In the genomic region with DNA sequence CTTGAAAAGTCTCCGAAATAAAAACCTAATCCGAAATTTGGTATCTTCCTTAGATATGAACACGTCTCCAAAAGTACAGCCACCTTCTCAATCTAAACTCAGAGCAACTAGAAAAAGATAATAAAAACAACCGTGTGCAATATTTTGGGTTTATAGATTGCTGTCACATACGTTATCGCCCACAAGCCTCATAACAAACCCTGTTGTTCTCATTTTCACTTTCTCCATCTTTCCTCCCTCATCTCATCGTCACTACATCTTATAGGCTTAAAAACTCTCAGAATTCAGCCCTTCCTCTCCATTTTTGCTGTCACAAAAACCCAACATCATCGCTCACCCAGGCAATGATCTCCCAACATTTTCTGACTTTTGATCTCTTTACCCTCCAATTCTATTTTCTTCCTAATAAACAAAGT, we compare ENCODE assay signal across 8 cellular contexts. TPM values are rescaled to one million over a fixed set of nuclear protein-coding genes. Genes with fewer than 3 reads are reported as not detected.
DNase-seq lines count a peak whose midpoint lies in the region; ATAC-seq and TF ChIP-seq lines count a peak whose summit lies in the region.

No MANE protein-coding gene starts in this region.

- ATAC-seq in GM21717 (IDR thresholded peaks at IDR 0.05; ENCODE audit: unreplicated experiment) (peak; percentile 9), WTC11 (no peak), HG02610 (IDR thresholded peaks at IDR 0.05; ENCODE audit: unreplicated experiment) (no peak)

- CTCF ChIA-PET in WTC11 (lab: Charles Lee), result interaction anchor here (1.0 kb wide), 2 partner anchors 53 to 455 kb away, joined by 3 to 4 read pairs; no protein-coding TSS in a partner anchor

- POLR2A ChIA-PET in WTC11 (lab: Charles Lee), result interaction anchor here (0.6 kb wide), 1 partner anchor 8 kb away, joined by 4 read pairs; no protein-coding TSS in a partner anchor

- no peak for DNase-seq in AG09309 (ENCODE audit: low read depth)
- no peak for DNase-seq in WTC11 (ENCODE audit: low spot score)
- DNase-seq in immature natural killer cell, result no peak
- DNase-seq in tibial artery, result no peak
- DNase-seq in NCI-H748 (lab: John Stamatoyannopoulos, UW; ENCODE audit: unreplicated experiment), result no peak
- no peak for DNase-seq in NCI-H1417 (lab: John Stamatoyannopoulos, UW)

- H3K9me3 ChIP-seq in tibial artery, result no peaks in the 10 kb centered on the region

- peaks cover 15% of the 10 kb centered on the region for H3K4me1 Mint-ChIP-seq in WTC11
- peaks cover 45 to 51% of the 10 kb centered on the region in 2 donors for H3K4me1 Mint-ChIP-seq in immature natural killer cell

- H3K36me3 Mint-ChIP-seq in WTC11, result no peaks in the 10 kb centered on the region
- H3K36me3 Mint-ChIP-seq in immature natural killer cell, result peaks cover 0 to 4% (median 0%) of the 10 kb centered on the region in 3 donors

- H3K27me3 Mint-ChIP-seq in WTC11 (ENCODE audit: low read depth) (peaks cover 53% of the 10 kb centered on the region), immature natural killer cell (ENCODE audit: low read depth in 3 of 3) (peaks cover 10 to 30% (median 19%) of the 10 kb centered on the region in 3 donors)

- no peak for TF ChIP-seq CTCF in AG09309 (IDR thresholded peaks at IDR 0.05; ENCODE audit: control insufficient read depth, insufficient read depth, low read depth, low read length, missing control alignments)
- TF ChIP-seq CTCF in WTC11 (IDR thresholded peaks at IDR 0.05), result no peak
- TF ChIP-seq CTCF in tibial artery (IDR thresholded peaks at IDR 0.05), result no peak

- peaks cover 0 to 44% (median 21%) of the 10 kb centered on the region in 4 donors for H3K4me1 ChIP-seq in tibial artery

- no peaks in the 10 kb centered on the region for H3K36me3 ChIP-seq in tibial artery

- H3K4me3 Mint-ChIP-seq in WTC11 (peak overlapping the region; percentile 90), immature natural killer cell (peak overlapping the region; percentile 93 to 100 (median 95))

- H3K9me3 Mint-ChIP-seq in WTC11 (peaks cover 6% of the 10 kb centered on the region; the same call in 1 of the 2 replicates), immature natural killer cell (no peaks in the 10 kb centered on the region)

- H3K27me3 ChIP-seq in tibial artery, result peaks cover 0 to 9% of the 10 kb centered on the region in 2 donors

- intact Hi-C loops in tibial artery (cut with DNase I; ENCODE audit: low total_unique reads), result no loop called here

- H3K4me3 ChIP-seq in AG09309 (ENCODE audit: control insufficient read depth, low read depth, low read length) (peak overlapping the region; percentile 63), tibial artery (peak overlapping the region; percentile 67 to 94)

- H3K27ac ChIP-seq in tibial artery, result peak overlapping the region; percentile 65

- H3K27ac Mint-ChIP-seq in WTC11, result peak overlapping the region; percentile 93
- H3K27ac Mint-ChIP-seq in immature natural killer cell, result peak overlapping the region; percentile 93 to 98 (median 98)

TF ChIP-seq in WTC11, 78 proteins besides CTCF, POLR2A, EP300 and RAD21:
- TF ChIP-seq NFYB (CRISPR knock-in tag; conservative IDR thresholded peaks at IDR 0.05; ENCODE audit: low read depth) (no peak), ATF1 (CRISPR knock-in tag; IDR thresholded peaks at IDR 0.05) (no peak), CREB1 (CRISPR knock-in tag; IDR thresholded peaks at IDR 0.05) (no peak), RORB (CRISPR knock-in tag; IDR thresholded peaks at IDR 0.05) (no peak), IRF1 (CRISPR knock-in tag; IDR thresholded peaks at IDR 0.05) (no peak), ZNF263 (CRISPR knock-in tag; IDR thresholded peaks at IDR 0.05; ENCODE audit: low read depth) (no peak)

RNA-seq across cellular contexts. Expression of gene SCFD2, which starts 0.4 kb away (rescaled TPM):
- 9.3 to 12.4 TPM (median 10.3 TPM) in 3 replicates for total RNA-seq in WTC11 (2021)
- polyA plus RNA-seq in immature natural killer cell, result 10 to 100 TPM; 13.0 to 22.8 (median 21.4) TPM

RNA-seq across cellular contexts. Expression of gene FIP1L1, which starts 11.1 kb away (rescaled TPM):
- total RNA-seq in WTC11 (2021), result 47.6 to 52.4 TPM (median 49.6 TPM) in 3 replicates
- 10 to 100 TPM; 43.3 to 75.8 (median 75.3) TPM for polyA plus RNA-seq in immature natural killer cell
